ENCODE assay signal across 10 cellular contexts in genomic region chr12:96514328-96514727, GRCh38. TPM values are rescaled to one million over a fixed set of nuclear protein-coding genes. Genes with fewer than 3 reads are reported as not detected.
DNase-seq lines count a peak whose midpoint lies in the region; ATAC-seq and TF ChIP-seq lines count a peak whose summit lies in the region.
"Had no signal": no experiment of that assay in that cellular context is flagged by ENCODE, and none has a peak within 500 bp of the region (broad histone marks: within the 10 kb centered on the region; RNA-seq: fewer than 3 reads in every experiment).

No MANE protein-coding gene starts in this region.

- intact Hi-C loops in mucosa of descending colon (cut with DNase I, micrococcal nuclease) = no loop called here

- no peak overlapping the region for H3K4me3 ChIP-seq in mucosa of descending colon

- DNase-seq in mucosa of descending colon (no peak), NCI-H1417 treated with DMSO at 0.1 percent for 48 hours (lab: John Stamatoyannopoulos, UW) (no peak), NCI-H2196 (lab: John Stamatoyannopoulos, UW; ENCODE audit: unreplicated experiment) (no peak), medulla oblongata (ENCODE audit: extremely low spot score) (no peak)
- DNase-seq in activated CD4-positive, CD25-positive, alpha-beta regulatory T cell (lab: John Stamatoyannopoulos, UW) = no peak
- DNase-seq: activated T-cell treated with anti-CD3 and anti-CD28 coated beads, Interleukin-2, amount 50 U/mL, for 4 hours; SIG-M5 had no signal

- TF ChIP-seq CTCF in mucosa of descending colon (IDR thresholded peaks at IDR 0.05) = no peak

- no peaks in the 10 kb centered on the region for H3K36me3 ChIP-seq in mucosa of descending colon (ENCODE audit: low read depth)

- ATAC-seq in GM18858 (IDR thresholded peaks at IDR 0.05; ENCODE audit: unreplicated experiment) (peak; percentile 85), GM21786 (IDR thresholded peaks at IDR 0.05; ENCODE audit: unreplicated experiment) (peak; percentile 83), HG03558 (IDR thresholded peaks at IDR 0.05; ENCODE audit: extremely low read depth, unreplicated experiment) (peak; percentile 69), mucosa of descending colon (peak; percentile 19)
- ATAC-seq: activated T-cell treated with anti-CD3 and anti-CD28 coated beads, Interleukin-2, amount 50 U/mL, for 4 hours had no signal

- H3K9me3 ChIP-seq in mucosa of descending colon = no peaks in the 10 kb centered on the region

- no peaks in the 10 kb centered on the region for H3K4me1 ChIP-seq in mucosa of descending colon (ENCODE audit: low read depth)

RNA-seq across cellular contexts. Expression of gene CFAP54, which starts 25.0 kb away (rescaled TPM):
- 1 to 10 TPM in 1 of 3 donors, under 1 TPM in 2; 0.43 to 1.9 (median 0.82) TPM for total RNA-seq in mucosa of descending colon

Comparison
In these comparisons a context has a peak if more than half of its experiments do, and no peak if none do; other contexts are left out.
1. ATAC-seq: peak in every context shown above with its lines; median percentile 85 in GM18858; 83 in GM21786; 69 in HG03558; 19 in mucosa of descending colon.